ENCODE assay signal across 24 cellular contexts in genomic region chr9:2856400-2856799, GRCh38. TPM values are rescaled to one million over a fixed set of nuclear protein-coding genes. Genes with fewer than 3 reads are reported as not detected.
DNase-seq lines count a peak whose midpoint lies in the region; ATAC-seq, FAIRE-seq and TF ChIP-seq lines count a peak whose summit lies in the region.
"Had no signal": no experiment of that assay in that cellular context is flagged by ENCODE, and none has a peak within 500 bp of the region (broad histone marks: within the 10 kb centered on the region; RNA-seq: fewer than 3 reads in every experiment).

No MANE protein-coding gene starts in this region.

- H3K9me3 Mint-ChIP-seq in activated naive CD4-positive, alpha-beta T cell treated with anti-CD3 and anti-CD28 coated beads, Interleukin-2, amount 50 U/mL, for 24 hours, result no peaks in the 10 kb centered on the region
- H3K9me3 Mint-ChIP-seq in activated naive CD4-positive, alpha-beta T cell treated with anti-CD3 and anti-CD28 coated beads, Interleukin-2, amount 50 U/mL, for 72 hours, result no peaks in the 10 kb centered on the region
- H3K9me3 Mint-ChIP-seq: CD4-positive, alpha-beta T cell; CD8-positive, alpha-beta T cell had no signal

- H4K5ac ChIP-seq in IMR-90 (ENCODE audit: low read depth, low read length), result no peak overlapping the region

- POLR2A ChIA-PET in A549 (lab: Yijun Ruan, JAX) (no interaction called here), IMR-90 (lab: Charles Lee; ENCODE audit: unreplicated experiment) (no interaction called here)

- FAIRE-seq in A549 (lab: Jason Lieb, UNC), result no peak
- FAIRE-seq: GM12878, GM12892, GM18507 had no signal

- no peaks in the 10 kb centered on the region for H4K20me1 ChIP-seq in IMR-90 (ENCODE audit: insufficient read depth, low read length)
- H4K20me1 ChIP-seq: BLaER1 had no signal

- H4K91ac ChIP-seq in IMR-90 (ENCODE audit: insufficient read depth, low read depth, low read length), result no peak overlapping the region

- H3K9ac ChIP-seq in IMR-90 (ENCODE audit: low read depth, low read length), result no peak overlapping the region
- H3K9ac ChIP-seq: BLaER1 had no signal

- no peak overlapping the region for H2BK5ac ChIP-seq in IMR-90 (ENCODE audit: low read depth, low read length, poor library complexity, severe bottlenecking)

- H3K56ac ChIP-seq in IMR-90 (ENCODE audit: extremely low read depth, insufficient read depth, low read length), result no peak overlapping the region

- no peak overlapping the region for H2AFZ ChIP-seq in IMR-90 (replicated peaks; ENCODE audit: low read length, poor library complexity)

- dilution Hi-C loops in IMR-90 (cut with HindIII; ENCODE audit: low sequenced_read_pairs, unreplicated experiment), result no loop called here

- H3K4ac ChIP-seq in IMR-90 (ENCODE audit: low read depth, low read length), result no peak overlapping the region

- H3K18ac ChIP-seq in IMR-90 (ENCODE audit: low read depth, low read length), result no peak overlapping the region

- no peak overlapping the region for H2AK5ac ChIP-seq in IMR-90 (ENCODE audit: low read depth, low read length)

- no peak overlapping the region for H3K14ac ChIP-seq in IMR-90 (replicated peaks; ENCODE audit: low read depth, low read length)

- H3K4me3 ChIP-seq in A549 (no peak overlapping the region), IMR-90 (ENCODE audit: insufficient read depth, low read depth, low read length) (no peak overlapping the region)
- H3K4me3 ChIP-seq: BLaER1, GM12878 had no signal

- H3K36me3 Mint-ChIP-seq in activated naive CD4-positive, alpha-beta T cell treated with anti-CD3 and anti-CD28 coated beads, Interleukin-2, amount 50 U/mL, for 24 hours, result no peaks in the 10 kb centered on the region
- no peaks in the 10 kb centered on the region for H3K36me3 Mint-ChIP-seq in activated naive CD4-positive, alpha-beta T cell treated with anti-CD3 and anti-CD28 coated beads, Interleukin-2, amount 50 U/mL, for 72 hours
- H3K36me3 Mint-ChIP-seq: CD8-positive, alpha-beta T cell had no signal

- H3K4me1 Mint-ChIP-seq in activated naive CD4-positive, alpha-beta T cell treated with anti-CD3 and anti-CD28 coated beads, Interleukin-2, amount 50 U/mL, for 24 hours, result peaks cover 4% of the 10 kb centered on the region

- TF ChIP-seq POLR2A in A549 (IDR thresholded peaks at IDR 0.05; ENCODE audit: low read length) (no peak), IMR-90 (IDR thresholded peaks at IDR 0.05; ENCODE audit: low read depth, low read length) (no peak)

- no peak overlapping the region for H2BK120ac ChIP-seq in IMR-90 (ENCODE audit: low read depth, low read length)

- 16% methylated on average over 1 of the region's 1 CpG for WGBS in A549 (ENCODE audit: missing lambda C conversion rate)
- no CpG with 5 or more reads among the region's 1 CpG for WGBS in IMR-90 (ENCODE audit: extremely low coverage in 2 of 2, insufficient read length in 1 of 2), 2 experiments

- TF ChIP-seq CTCF in A549 (IDR thresholded peaks at IDR 0.05) (no peak), IMR-90 (conservative IDR thresholded peaks at IDR 0.05; ENCODE audit: low read depth, low read length) (no peak)

- peaks cover 19% of the 10 kb centered on the region for H3K27me3 ChIP-seq in IMR-90 (ENCODE audit: control insufficient read depth, insufficient read depth, low read length)
- H3K27me3 ChIP-seq: BLaER1 had no signal

- no peaks in the 10 kb centered on the region for H3K79me1 ChIP-seq in IMR-90 (ENCODE audit: low read depth in 1 of 2, low read length in 2 of 2)

- no peak overlapping the region for H3K23ac ChIP-seq in IMR-90 (ENCODE audit: low read depth, low read length)

- peaks cover 10% of the 10 kb centered on the region for H3K27me3 Mint-ChIP-seq in activated naive CD4-positive, alpha-beta T cell treated with anti-CD3 and anti-CD28 coated beads, Interleukin-2, amount 50 U/mL, for 24 hours

- H3K4me2 ChIP-seq in A549, result no peak overlapping the region
- H3K4me2 ChIP-seq in IMR-90 (ENCODE audit: low read depth, low read length), result no peak overlapping the region
- H3K4me2 ChIP-seq: BLaER1 had no signal

- no peak for TF ChIP-seq EP300 in A549 (IDR thresholded peaks at IDR 0.05)

- no peaks in the 10 kb centered on the region for H3K9me1 ChIP-seq in IMR-90 (ENCODE audit: insufficient read depth, low read length)

- no peak overlapping the region for H4K8ac ChIP-seq in IMR-90 (ENCODE audit: low read depth in 2 of 2, low read length in 2 of 2)

- H3K27ac Mint-ChIP-seq in activated naive CD4-positive, alpha-beta T cell treated with anti-CD3 and anti-CD28 coated beads, Interleukin-2, amount 50 U/mL, for 24 hours, result peak overlapping the region; percentile 68
- H3K27ac Mint-ChIP-seq in activated naive CD4-positive, alpha-beta T cell treated with anti-CD3 and anti-CD28 coated beads, Interleukin-2, amount 50 U/mL, for 72 hours, result no peak overlapping the region
- H3K27ac Mint-ChIP-seq: CD4-positive, alpha-beta T cell; CD8-positive, alpha-beta T cell had no signal

- ATAC-seq in activated naive CD4-positive, alpha-beta T cell treated with anti-CD3 and anti-CD28 coated beads, Interleukin-2, amount 50 U/mL, for 72 hours, result no peak
- ATAC-seq in A549 (no peak), IMR-90 (ENCODE audit: low read depth) (no peak)
- ATAC-seq: CD8-positive, alpha-beta T cell; GM12878 had no signal

- no peak for TF ChIP-seq RAD21 in A549 (conservative IDR thresholded peaks at IDR 0.05 in 1 of 2, IDR thresholded peaks at IDR 0.05 in 1 of 2)
- TF ChIP-seq RAD21 in IMR-90 (IDR thresholded peaks at IDR 0.05; ENCODE audit: low read length), result no peak

- no peaks in the 10 kb centered on the region for H3K9me3 ChIP-seq in A549
- no peaks in the 10 kb centered on the region for H3K9me3 ChIP-seq in IMR-90 (ENCODE audit: control insufficient read depth, insufficient read depth, low read length)
- H3K9me3 ChIP-seq: BE2C, BLaER1 had no signal

- no peak overlapping the region for H2AK9ac ChIP-seq in IMR-90 (replicated peaks; ENCODE audit: low read depth, low read length, poor library complexity)

- no peak overlapping the region for H3K27ac ChIP-seq in A549
- H3K27ac ChIP-seq in IMR-90 (ENCODE audit: insufficient read depth, low read length), result no peak overlapping the region
- H3K27ac ChIP-seq: 22Rv1, BLaER1 had no signal

- H2BK15ac ChIP-seq in IMR-90 (ENCODE audit: low read depth, low read length), result no peak overlapping the region

- in situ Hi-C loops in IMR-90 (cut with MboI; ENCODE audit: low sequenced_read_pairs), result loop anchor here (10.0 to 25.0 kb wide), 2 partner anchors 681 to 1518 kb away; partner anchors contain the start of gene RFX3

- H3K4me1 ChIP-seq in A549, result no peaks in the 10 kb centered on the region
- no peaks in the 10 kb centered on the region for H3K4me1 ChIP-seq in IMR-90 (ENCODE audit: control insufficient read depth, insufficient read depth, low read length)
- H3K4me1 ChIP-seq: BE2C, BLaER1 had no signal

- intact Hi-C loops in IMR-90 (cut with micrococcal nuclease), result loop anchor here (2.0 to 5.0 kb wide), 2 partner anchors 584 to 656 kb away; no protein-coding TSS in a partner anchor

- no peak for DNase-seq in activated naive CD4-positive, alpha-beta T cell treated with anti-CD3 and anti-CD28 coated beads, Interleukin-2, amount 50 U/mL, for 72 hours (ENCODE audit: low spot score in 2 of 2)
- DNase-seq in A549 (ENCODE audit: low read depth in 1 of 2, low spot score in 1 of 2) (no peak), IMR-90 (no peak), COLO829 (ENCODE audit: low spot score) (no peak), pons (ENCODE audit: low spot score) (no peak)
- DNase-seq: ACHN; BE2C; C1 segment of cervical spinal cord; CD4-positive, alpha-beta T cell; CD8-positive, alpha-beta T cell; COR-L47; DMS 273 treated with DMSO at 0.1 percent for 48 hours; DMS153; DMS53; DMS79; DND-41; EL; GDM1 had no signal

- no peak overlapping the region for H3K4me3 Mint-ChIP-seq in activated naive CD4-positive, alpha-beta T cell treated with anti-CD3 and anti-CD28 coated beads, Interleukin-2, amount 50 U/mL, for 24 hours
- H3K4me3 Mint-ChIP-seq: CD4-positive, alpha-beta T cell; CD8-positive, alpha-beta T cell had no signal

- BruUV-seq in IMR-90 (replicated peaks; lab: Mats Ljungman, UMichigan), result no TSS peak

- no peaks in the 10 kb centered on the region for H3K36me3 ChIP-seq in IMR-90 (ENCODE audit: control insufficient read depth, insufficient read depth, low read length)
- H3K36me3 ChIP-seq: BE2C, BLaER1 had no signal

- no peak overlapping the region for H2BK20ac ChIP-seq in IMR-90 (ENCODE audit: low read depth, low read length)

- CTCF ChIA-PET in A549 (lab: Yijun Ruan, JAX) (interaction anchor here (0.6 to 5.2 kb wide), 12 partner anchors 12 to 1529 kb away, joined by 3 to 63 read pairs (median 6); no protein-coding TSS in a partner anchor), IMR-90 (lab: Yijun Ruan, JAX) (interaction anchor here (1.8 kb wide), 1 partner anchor 13 kb away, joined by 4 read pairs; no protein-coding TSS in a partner anchor)

TF ChIP-seq in A549, 52 proteins besides CTCF, POLR2A, EP300 and RAD21:
- TF ChIP-seq BHLHE40 (IDR thresholded peaks at IDR 0.05; ENCODE audit: low read depth, low read length), result no peak
- 0 out of 2 replicates have a peak, but pooled peaks have one; percentile 52 for TF ChIP-seq NFE2L2 (conservative IDR thresholded peaks at IDR 0.05; ENCODE audit: low read length)

TF ChIP-seq in IMR-90, 13 proteins besides CTCF, POLR2A, EP300 and RAD21:
- TF ChIP-seq MXI1 (IDR thresholded peaks at IDR 0.05; ENCODE audit: borderline replicate concordance, low read depth, low read length), result no peak
- peak; percentile 12; the same call in 1 of the 2 replicates for TF ChIP-seq NFE2L2 (IDR thresholded peaks at IDR 0.05; ENCODE audit: low read depth, low read length)
TF ChIP-seq in IMR-90: peak in this region for 1.

RNA-seq across cellular contexts. Expression of gene PUM3, which starts 12.5 kb away (rescaled TPM):
- 10 to 100 TPM; 75.3 to 78.0 TPM for total RNA-seq in activated naive CD4-positive, alpha-beta T cell treated with anti-CD3 and anti-CD28 coated beads, Interleukin-2, amount 50 U/mL, for 72 hours
- 62.2 and 94.8 TPM in 2 replicates for polyA plus RNA-seq in A549 (2011; rRNA removed)
- 31.3 and 35.5 TPM in 2 replicates for polyA plus RNA-seq in A549 (2012; cell fraction: cytosol; rRNA removed)
- polyA plus RNA-seq in A549 (2012; cell fraction: nucleus; rRNA removed), result 24.8 and 38.6 TPM in 2 replicates
- 71.2 to 81.2 TPM (median 78.0 TPM) in 3 replicates for polyA plus RNA-seq in A549 (2017; fragmentation: RNase III; extraction: RNeasy Plus Mini Kit Qiagen cat#74134 plus additional on column Dnase treatment)
- polyA minus RNA-seq in A549 (2011; rRNA and poly(A)+ RNA removed), result 42.9 and 56.2 TPM in 2 replicates
- 55.6 and 81.1 TPM in 2 replicates for total RNA-seq in IMR-90 (2012; rRNA removed)
- 38.0 and 44.9 TPM in 2 replicates for polyA plus RNA-seq in IMR-90 (2012; rRNA removed)
- polyA plus RNA-seq in IMR-90 (2012; cell fraction: cytosol; rRNA removed), result 8.0 and 16.0 TPM in 2 replicates
- 14.0 and 68.8 TPM in 2 replicates for polyA plus RNA-seq in IMR-90 (2012; cell fraction: nucleus; rRNA removed; ENCODE audit: low replicate concordance)
